In genomic region chr14:60091550-60092511, GRCh38 we compare ENCODE assay signal across 8 cellular contexts. TPM values are rescaled to one million over a fixed set of nuclear protein-coding genes. Genes with fewer than 3 reads are reported as not detected.
DNase-seq lines count a peak whose midpoint lies in the region; ATAC-seq and TF ChIP-seq lines count a peak whose summit lies in the region.

PCNX4 (plus strand) TSS chr14:60091923; CDS start chr14:60107639, 15,716 bp downstream.

- peak; percentile 98 for ATAC-seq in GM19324 (IDR thresholded peaks at IDR 0.05; ENCODE audit: low FRiP score, unreplicated experiment)
- ATAC-seq in HG03469 (IDR thresholded peaks at IDR 0.05; ENCODE audit: unreplicated experiment): peak; percentile 86

- H3K36me3 ChIP-seq in BJ (ENCODE audit: control insufficient read depth, insufficient read depth, low read length): no peaks in the 10 kb centered on the region

- no peaks in the 10 kb centered on the region for H3K27me3 ChIP-seq in BJ (ENCODE audit: control insufficient read depth, insufficient read depth, low read length)

- TF ChIP-seq CTCF in BJ (IDR thresholded peaks at IDR 0.05; ENCODE audit: insufficient read depth, low read depth, low read length): no peak

- POLR2A ChIA-PET in BJ (lab: Charles Lee): no interaction called here

- CTCF ChIA-PET in BJ (lab: Yijun Ruan, JAX): interaction anchor here (1.0 to 1.8 kb wide), 2 partner anchors 11 kb away, joined by 4 to 5 read pairs; no protein-coding TSS in a partner anchor

- H3K4me3 ChIP-seq in BJ (ENCODE audit: low read depth, low read length): peak within 1 kb of the TSS; percentile 62

- DNase-seq in BJ (ENCODE audit: low read depth) (peak; percentile 92), NCI-H748 (lab: John Stamatoyannopoulos, UW; ENCODE audit: unreplicated experiment) (peak; percentile 100), dedifferentiated amniotic fluid mesenchymal stem cell (ENCODE audit: extremely low spot score) (peak; percentile 99), left kidney (ENCODE audit: low read depth, low spot score) (peak; percentile 100)
- peak; percentile 92 for DNase-seq in activated CD4-positive, alpha-beta T cell treated with anti-CD3 and anti-CD28 coated beads, Interleukin-2, amount 50 U/mL, for 1 hour
- peak; percentile 91 to 92 for DNase-seq in stimulated activated CD4-positive, alpha-beta T cell treated with anti-CD3 and anti-CD28 coated beads, Interleukin-2, amount 100 ng/mL, for 24 hours

RNA-seq across cellular contexts. Expression of gene PCNX4, which starts in this region (rescaled TPM):
- polyA plus RNA-seq in BJ (2011; rRNA removed): 22.0 and 36.3 TPM in 2 replicates
- polyA minus RNA-seq in BJ (2011; rRNA and poly(A)+ RNA removed): 39.0 and 46.1 TPM in 2 replicates

Comparison
In these comparisons a context has a peak if more than half of its experiments do, and no peak if none do; other contexts are left out.
1. Peak in every context shown above with its lines: DNase-seq, ATAC-seq and H3K4me3 ChIP-seq.